In genomic region chr2:87754759-87755158, GRCh38 we compare ENCODE assay signal across 1 cellular context. TPM values are rescaled to one million over a fixed set of nuclear protein-coding genes. Genes with fewer than 3 reads are reported as not detected.
"Had no signal": no experiment of that assay in that cellular context is flagged by ENCODE, and none has a peak within 500 bp of the region (broad histone marks: within the 10 kb centered on the region; RNA-seq: fewer than 3 reads in every experiment).

No MANE protein-coding gene starts in this region.

RNA-seq across cellular contexts. Expression of gene PLGLB2, which starts 6.9 kb away (rescaled TPM):
- total RNA-seq: SK-MEL-5 had no signal
